29 cellular contexts compared by ENCODE assay signal in genomic region chr7:71327946-71328345, GRCh38.
"Had no signal": no experiment of that assay in that cellular context is flagged by ENCODE, and none has a peak within 500 bp of the region (broad histone marks: within the 10 kb centered on the region; RNA-seq: fewer than 3 reads in every experiment).

No MANE protein-coding gene starts in this region.

- H3K4me1 ChIP-seq: parathyroid adenoma, right lobe of liver, sigmoid colon, stomach, upper lobe of left lung, vagina had no signal

- H3K4me3 Mint-ChIP-seq: naive thymus-derived CD4-positive, alpha-beta T cell; natural killer cell; nephron; neural progenitor cell; stimulated activated naive B cell treated with anti-CD40 and anti-IgM and Interleukin-4, amounts not matched to agents 10 μg/mL and 1 μg/mL and 100 μg/mL, for 72 hours; stimulated activated naive CD8-positive, alpha-beta T cell treated with anti-CD3 and anti-CD28 coated beads, Interleukin-15, Interleukin-2, amounts not matched to agents 100 ng/mL and 50 ng/mL, for 24 hours had no signal

- H3K4me1 Mint-ChIP-seq: naive thymus-derived CD4-positive, alpha-beta T cell; natural killer cell; stimulated activated naive B cell treated with anti-CD40 and anti-IgM and Interleukin-4, amounts not matched to agents 10 μg/mL and 1 μg/mL and 100 μg/mL, for 72 hours had no signal

- H3K27ac ChIP-seq: neural progenitor cell, ovary, parathyroid adenoma, psoas muscle, right lobe of liver, sigmoid colon, stomach, thoracic aorta, thyroid gland, tibial nerve, upper lobe of left lung, vagina had no signal

- H3K36me3 Mint-ChIP-seq: naive thymus-derived CD4-positive, alpha-beta T cell; natural killer cell; neural progenitor cell; stimulated activated naive B cell treated with anti-CD40 and anti-IgM and Interleukin-4, amounts not matched to agents 10 μg/mL and 1 μg/mL and 100 μg/mL, for 72 hours had no signal

- H3K9me3 ChIP-seq: ovary, psoas muscle, right lobe of liver, sigmoid colon, thoracic aorta, thyroid gland, tibial nerve, upper lobe of left lung, vagina had no signal

- ATAC-seq: naive thymus-derived CD4-positive, alpha-beta T cell; natural killer cell; psoas muscle; right lobe of liver; stimulated activated naive B cell treated with anti-CD40 and anti-IgM and Interleukin-4, amounts not matched to agents 10 μg/mL and 1 μg/mL and 100 μg/mL, for 72 hours had no signal

- H3K27me3 ChIP-seq: neural progenitor cell, ovary, right lobe of liver, sigmoid colon, spleen, stomach, thyroid gland, tibial nerve, upper lobe of left lung, vagina had no signal

- DNase-seq: naive thymus-derived CD4-positive, alpha-beta T cell; natural killer cell; occipital lobe; ovary; posterior cingulate gyrus; psoas muscle; right lobe of liver; sigmoid colon; small intestine; spleen; stimulated activated CD4-positive, alpha-beta T cell treated with anti-CD3 and anti-CD28 coated beads, Interleukin-12 subunit alpha, Interleukin-12 subunit beta, amount 100 ng/mL, for 4 hours; stimulated activated CD4-positive, alpha-beta T cell treated with anti-CD3 and anti-CD28 coated beads, Interleukin-1b, Interleukin-23, amount 100 ng/mL, for 48 hours; stimulated activated CD4-positive, alpha-beta T cell treated with anti-CD3 and anti-CD28 coated beads, Interleukin-4, amount 100 ng/mL, for 1 hour; stimulated activated CD4-positive, alpha-beta T cell treated with anti-CD3 and anti-CD28 coated beads, Interleukin-4, amount 100 ng/mL, for 4 hours; stimulated activated CD8-positive, alpha-beta memory T cell treated with anti-CD3 and anti-CD28 coated beads, Interleukin-4, amount 100 ng/mL, for 48 hours; stimulated activated naive B cell treated with anti-CD40 and anti-IgM and Interleukin-4, amounts not matched to agents 10 μg/mL and 1 μg/mL and 100 μg/mL, for 72 hours; stimulated activated naive CD4-positive, alpha-beta T cell treated with Interleukin-2 at 50 U/mL for 16 hours; stomach; trophoblast cell; upper lobe of left lung had no signal

- H3K9me3 Mint-ChIP-seq: neural progenitor cell had no signal

- H3K36me3 ChIP-seq: neural progenitor cell, ovary, right lobe of liver, sigmoid colon, spleen, stomach, thoracic aorta, thyroid gland, tibial nerve, upper lobe of left lung, vagina had no signal

- H3K4me3 ChIP-seq: neural progenitor cell, ovary, psoas muscle, right lobe of liver, sigmoid colon, spleen, stomach, thoracic aorta, thyroid gland, tibial nerve, upper lobe of left lung, vagina had no signal

- H3K9ac ChIP-seq: neural progenitor cell, parathyroid adenoma had no signal

- H3K27ac Mint-ChIP-seq: naive thymus-derived CD4-positive, alpha-beta T cell; natural killer cell; nephron; progenitor cell of endocrine pancreas; stimulated activated naive B cell treated with anti-CD40 and anti-IgM and Interleukin-4, amounts not matched to agents 10 μg/mL and 1 μg/mL and 100 μg/mL, for 72 hours; stimulated activated naive CD8-positive, alpha-beta T cell treated with anti-CD3 and anti-CD28 coated beads, Interleukin-15, Interleukin-2, amounts not matched to agents 100 ng/mL and 50 ng/mL, for 24 hours had no signal
